In the genomic region with DNA sequence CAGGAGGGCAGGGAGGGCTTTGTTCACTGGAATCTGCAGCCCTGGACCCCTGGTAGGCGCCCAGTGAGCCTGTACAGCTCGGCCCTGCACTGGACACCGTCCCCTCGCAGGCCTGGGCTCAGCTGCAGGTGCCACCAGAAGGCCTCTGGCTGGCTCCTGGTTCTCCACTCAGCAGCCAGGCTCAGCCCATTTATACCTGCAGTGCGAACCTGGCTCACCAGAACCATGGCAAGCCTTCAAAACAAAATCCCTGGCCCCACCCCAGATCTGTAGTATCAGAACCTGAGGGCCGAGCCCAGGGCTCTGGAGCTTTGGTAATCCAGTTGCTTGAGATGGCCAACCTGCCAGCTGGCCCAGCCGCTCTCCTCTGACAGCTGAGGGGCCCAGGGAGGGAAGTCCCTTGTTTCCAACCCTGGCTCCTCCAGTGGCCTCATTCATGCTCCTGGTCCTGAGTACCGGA, we compare ENCODE assay signal across 25 cellular contexts. TPM values are rescaled to one million over a fixed set of nuclear protein-coding genes. Genes with fewer than 3 reads are reported as not detected.
DNase-seq lines count a peak whose midpoint lies in the region; ATAC-seq and TF ChIP-seq lines count a peak whose summit lies in the region.
"Had no signal": no experiment of that assay in that cellular context is flagged by ENCODE, and none has a peak within 500 bp of the region (broad histone marks: within the 10 kb centered on the region; RNA-seq: fewer than 3 reads in every experiment).

No MANE protein-coding gene starts in this region.

- CTCF ChIA-PET in WTC11 (lab: Charles Lee) = interaction anchor here (1.4 to 2.0 kb wide), 2 partner anchors 27 to 35 kb away, joined by 4 to 5 read pairs; no protein-coding TSS in a partner anchor

- no peaks in the 10 kb centered on the region for H3K27me3 Mint-ChIP-seq in WTC11 (ENCODE audit: low read depth)
- H3K27me3 Mint-ChIP-seq: activated CD8-positive, alpha-beta T cell treated with anti-CD3 and anti-CD28 coated beads for 36 hours had no signal

- H3K4me3 ChIP-seq in left ventricle myocardium inferior (no peak overlapping the region), right atrium auricular region (no peak overlapping the region)
- H3K4me3 ChIP-seq: MG63, uterus had no signal

- no peak overlapping the region for H3K4me3 Mint-ChIP-seq in WTC11
- H3K4me3 Mint-ChIP-seq: activated CD8-positive, alpha-beta T cell treated with anti-CD3 and anti-CD28 coated beads for 36 hours; activated T-cell treated with anti-CD3 and anti-CD28 coated beads, Interleukin-2, amount 50 U/mL, for 4 hours; dendritic cell treated with granulocyte-macrophage colony-stimulating factor and Interleukin-4, amounts not matched to agents 40 ng/mL and 50 ng/mL, for 4 days had no signal

- H3K9me3 ChIP-seq in left ventricle myocardium inferior (replicated peaks) = no peaks in the 10 kb centered on the region
- H3K9me3 ChIP-seq in right atrium auricular region = no peaks in the 10 kb centered on the region
- H3K9me3 ChIP-seq: MG63, uterus had no signal

- 0 out of 2 replicates have a peak, but pooled peaks cover 3% of the 10 kb centered on the region for H3K36me3 Mint-ChIP-seq in WTC11

- H3K27ac ChIP-seq in left ventricle myocardium inferior (replicated peaks) (no peak overlapping the region), right atrium auricular region (no peak overlapping the region), temporal lobe (ENCODE audit: low read depth, low read length) (peak overlapping the region; percentile 34)
- H3K27ac ChIP-seq: epithelial cell of prostate, uterus, VCaP had no signal

- intact Hi-C loops in left cardiac atrium (cut with DNase I) (no loop called here), left ventricle myocardium inferior (cut with micrococcal nuclease) (no loop called here), sciatic nerve (cut with DNase I) (no loop called here)

- H3K27ac Mint-ChIP-seq in WTC11 = peak overlapping the region; percentile 85
- H3K27ac Mint-ChIP-seq: activated CD8-positive, alpha-beta T cell treated with anti-CD3 and anti-CD28 coated beads for 36 hours; dendritic cell treated with granulocyte-macrophage colony-stimulating factor and Interleukin-4, amounts not matched to agents 40 ng/mL and 50 ng/mL, for 4 days had no signal

- TF ChIP-seq CTCF in left ventricle myocardium inferior (IDR thresholded peaks at IDR 0.05; ENCODE audit: borderline replicate concordance) (no peak), WTC11 (IDR thresholded peaks at IDR 0.05) (no peak), right atrium auricular region (IDR thresholded peaks at IDR 0.05) (no peak)

- peak; percentile 3 to 19 for ATAC-seq in left cardiac atrium
- ATAC-seq in WTC11 = no peak
- no peak for ATAC-seq in sciatic nerve
- ATAC-seq: activated CD8-positive, alpha-beta T cell treated with anti-CD3 and anti-CD28 coated beads for 36 hours; activated T-cell treated with anti-CD3 and anti-CD28 coated beads, Interleukin-2, amount 50 U/mL, for 4 hours had no signal

- H3K27me3 ChIP-seq in left ventricle myocardium inferior (ENCODE audit: low read depth) (no peaks in the 10 kb centered on the region), right atrium auricular region (no peaks in the 10 kb centered on the region)
- H3K27me3 ChIP-seq: MG63, uterus had no signal

- no peaks in the 10 kb centered on the region for H3K9me3 Mint-ChIP-seq in WTC11
- H3K9me3 Mint-ChIP-seq: activated CD8-positive, alpha-beta T cell treated with anti-CD3 and anti-CD28 coated beads for 36 hours; activated T-cell treated with anti-CD3 and anti-CD28 coated beads, Interleukin-2, amount 50 U/mL, for 4 hours; dendritic cell treated with granulocyte-macrophage colony-stimulating factor and Interleukin-4, amounts not matched to agents 40 ng/mL and 50 ng/mL, for 4 days had no signal

- H3K36me3 ChIP-seq in left ventricle myocardium inferior = peaks cover 38% of the 10 kb centered on the region
- peaks cover 32% of the 10 kb centered on the region for H3K36me3 ChIP-seq in right atrium auricular region
- H3K36me3 ChIP-seq: uterus had no signal

- POLR2A ChIA-PET in WTC11 (lab: Charles Lee) = interaction anchor here (0.7 to 1.0 kb wide), 2 partner anchors 15 to 42 kb away, joined by 3 to 4 read pairs; no protein-coding TSS in a partner anchor

- H3K4me1 ChIP-seq in left ventricle myocardium inferior = peaks cover 4% of the 10 kb centered on the region
- no peaks in the 10 kb centered on the region for H3K4me1 ChIP-seq in right atrium auricular region
- H3K4me1 ChIP-seq: uterus had no signal

- no peaks in the 10 kb centered on the region; the same call in 1 of the 2 replicates for H3K4me1 Mint-ChIP-seq in WTC11

- DNase-seq in left cardiac atrium (no peak), left ventricle myocardium inferior (no peak), WTC11 (ENCODE audit: low spot score) (no peak), right atrium auricular region (ENCODE audit: low spot score) (peak; percentile 63), NCI-H345 treated with DMSO at 0.1 percent for 48 hours (lab: John Stamatoyannopoulos, UW; ENCODE audit: unreplicated experiment) (no peak), sciatic nerve (ENCODE audit: low spot score) (no peak), H4 (ENCODE audit: low spot score) (no peak)
- DNase-seq: activated CD8-positive, alpha-beta T cell treated with anti-CD3 and anti-CD28 coated beads for 36 hours; activated naive CD4-positive, alpha-beta T cell treated with anti-CD3 and anti-CD28 coated beads, Interleukin-2, amount 50 U/mL, for 16 hours; activated T-cell treated with anti-CD3 and anti-CD28 coated beads, Interleukin-2, amount 50 U/mL, for 4 hours; COR-L47; foreskin melanocyte; MG63; NCI-H226; NK-92 treated with Interleukin-12 subunit alpha and Interleukin-12 subunit beta, amount 100 ng/mL, for 24 hours; occipital lobe; stimulated activated CD4-positive, alpha-beta T cell treated with anti-CD3 and anti-CD28 coated beads, Interleukin-2, amount 100 ng/mL, for 24 hours; T-helper 1 cell had no signal

TF ChIP-seq in WTC11, 78 proteins besides CTCF, POLR2A, EP300 and RAD21 (continues in another document):
- TF ChIP-seq ZNF416 (CRISPR knock-in tag; IDR thresholded peaks at IDR 0.05) = no peak
- no peak for TF ChIP-seq FOXP4 (CRISPR knock-in tag; IDR thresholded peaks at IDR 0.05)
- TF ChIP-seq CBFB (CRISPR knock-in tag; IDR thresholded peaks at IDR 0.05; ENCODE audit: low read depth) = no peak
- no peak for TF ChIP-seq MXD4 (CRISPR knock-in tag; IDR thresholded peaks at IDR 0.05; ENCODE audit: borderline replicate concordance)
- TF ChIP-seq SMAD4 (CRISPR knock-in tag; IDR thresholded peaks at IDR 0.05) = no peak
- no peak for TF ChIP-seq ZNF232 (CRISPR knock-in tag; IDR thresholded peaks at IDR 0.05)
- TF ChIP-seq OVOL2 (CRISPR knock-in tag; IDR thresholded peaks at IDR 0.05; ENCODE audit: borderline replicate concordance) = no peak
- no peak for TF ChIP-seq NFYB (CRISPR knock-in tag; conservative IDR thresholded peaks at IDR 0.05; ENCODE audit: low read depth)
- TF ChIP-seq ZNF423 (CRISPR knock-in tag; IDR thresholded peaks at IDR 0.05) = no peak
- TF ChIP-seq PRRX2 (CRISPR knock-in tag; IDR thresholded peaks at IDR 0.05) = no peak
- TF ChIP-seq MYBL2 (CRISPR knock-in tag; IDR thresholded peaks at IDR 0.05) = no peak

RNA-seq across cellular contexts. Expression of gene FREY1, which starts 0.9 kb away (rescaled TPM):
- under 1 TPM; 0.47 to 0.50 TPM for total RNA-seq in left cardiac atrium
- not detected for total RNA-seq in left ventricle myocardium inferior
- 1.6 to 2.1 TPM (median 1.8 TPM) in 3 replicates for total RNA-seq in WTC11 (2021)
- under 1 TPM; 0.55 to 0.82 TPM for total RNA-seq in right atrium auricular region
- 0.25 TPM for total RNA-seq in temporal lobe
- total RNA-seq in sciatic nerve = not detected
- 0.51 TPM in 1 of 2 replicates, not detected in the other for total RNA-seq in H4 (2014; rRNA removed; shearing (Covaris generic))
- total RNA-seq: mucosa of gallbladder, RPMI7951 had no signal

RNA-seq across cellular contexts. Expression of gene PEX16, which starts 9.7 kb away (rescaled TPM):
- total RNA-seq in left cardiac atrium (10 to 100 TPM; 13.6 to 18.4 TPM), left ventricle myocardium inferior (10.9 TPM), WTC11 (2021) (35.8 to 39.3 TPM (median 36.0 TPM) in 3 replicates), right atrium auricular region (10 to 100 TPM; 12.9 to 17.4 TPM), temporal lobe (13.0 TPM), sciatic nerve (19.0 TPM)
- total RNA-seq in H4 (2014; rRNA removed; shearing (Covaris generic)) = 31.4 and 43.0 TPM in 2 replicates

RNA-seq across cellular contexts. Expression of gene LARGE2, which starts 14.5 kb away (rescaled TPM):
- under 1 TPM; 0.32 to 0.50 TPM for total RNA-seq in left cardiac atrium
- total RNA-seq in left ventricle myocardium inferior = not detected
- total RNA-seq in WTC11 (2021) = 124 to 132 TPM (median 126 TPM) in 3 replicates
- under 1 TPM in 1 of 2 donors, not detected in 1; 0.51 TPM for total RNA-seq in right atrium auricular region
- total RNA-seq in temporal lobe = 0.25 TPM
- total RNA-seq in sciatic nerve = 1.4 TPM
- not detected in 2 replicates for total RNA-seq in H4 (2014; rRNA removed; shearing (Covaris generic))

RNA-seq across cellular contexts. Expression of gene MAPK8IP1, which starts 22.5 kb away (rescaled TPM):
- total RNA-seq in left cardiac atrium (1 to 10 TPM; 5.0 to 6.9 TPM), left ventricle myocardium inferior (4.6 TPM), WTC11 (2021) (31.6 to 34.1 TPM (median 32.4 TPM) in 3 replicates), right atrium auricular region (1 to 10 TPM; 7.3 to 8.9 TPM), temporal lobe (75.0 TPM), sciatic nerve (285 TPM)
- total RNA-seq in H4 (2014; rRNA removed; shearing (Covaris generic)) = 10.7 and 11.9 TPM in 2 replicates

Comparison
In these comparisons a context has a peak if more than half of its experiments do, and no peak if none do; other contexts are left out.
1. ATAC-seq: peak in left cardiac atrium (2 of 2); none in WTC11 (single experiment) and sciatic nerve (single experiment).
2. RNA of gene LARGE2, which starts 14.5 kb away (total RNA-seq): 124 to 132 TPM in WTC11; 1.4 TPM in sciatic nerve (single experiment), 0.51 TPM in right atrium auricular region, 0.32 to 0.50 TPM in left cardiac atrium, 0.25 TPM in temporal lobe (single experiment), not detected in left ventricle myocardium inferior (single experiment) and not detected in H4; every median in the first group is over 10 times any median in the second.